ENCODE assay signal across 8 cellular contexts in genomic region chr1:87329756-87330200, GRCh38. TPM values are rescaled to one million over a fixed set of nuclear protein-coding genes. Genes with fewer than 3 reads are reported as not detected.
DNase-seq lines count a peak whose midpoint lies in the region; ATAC-seq lines count a peak whose summit lies in the region.

No MANE protein-coding gene starts in this region.

- H3K27ac Mint-ChIP-seq in CD4-positive, alpha-beta memory T cell, result peak overlapping the region; percentile 55 to 95 (median 92)
- peak overlapping the region; percentile 97 for H3K27ac Mint-ChIP-seq in activated CD8-positive, alpha-beta T cell treated with anti-CD3 and anti-CD28 coated beads, Interleukin-2, amount 10 ng/mL, durations not matched to agents 7 days and 5 days

- peak; percentile 25 to 44 (median 33) for DNase-seq in CD4-positive, alpha-beta memory T cell
- DNase-seq in activated CD8-positive, alpha-beta T cell treated with anti-CD3 and anti-CD28 coated beads, Interleukin-2, amount 10 ng/mL, durations not matched to agents 7 days and 5 days, result peak; percentile 32
- DNase-seq in hepatic stellate cell (ENCODE audit: low spot score) (peak; percentile 27), amniotic stem cell (lab: John Stamatoyannopoulos, UW) (no peak)
- no peak for DNase-seq in activated CD4-positive, alpha-beta T cell treated with anti-CD3 and anti-CD28 coated beads for 1 hour

- 0% methylated on average over 5 of the region's 5 CpGs for WGBS in HUES64

- no peaks in the 10 kb centered on the region for H3K9me3 Mint-ChIP-seq in CD4-positive, alpha-beta memory T cell
- H3K9me3 Mint-ChIP-seq in activated CD8-positive, alpha-beta T cell treated with anti-CD3 and anti-CD28 coated beads, Interleukin-2, amount 10 ng/mL, durations not matched to agents 7 days and 5 days (ENCODE audit: insufficient read depth), result no peaks in the 10 kb centered on the region

- POLR2A ChIA-PET in CD4-positive, alpha-beta memory T cell (lab: Charles Lee; ENCODE audit: partially characterized antibody), result interaction anchor here (0.6 to 4.8 kb wide), 10 partner anchors 16 to 1355 kb away, joined by 3 to 42 read pairs (median 6); partner anchors contain the start of genes HS2ST1, ODF2L, PKN2 and SELENOF
- POLR2A ChIA-PET in activated CD8-positive, alpha-beta T cell treated with anti-CD3 and anti-CD28 coated beads, Interleukin-2, amount 10 ng/mL, durations not matched to agents 7 days and 5 days (lab: Charles Lee), result interaction anchor here (0.5 to 1.7 kb wide), 4 partner anchors 15 to 625 kb away, joined by 3 to 5 read pairs (median 4); no protein-coding TSS in a partner anchor

- CTCF ChIA-PET in CD4-positive, alpha-beta memory T cell (lab: Charles Lee; ENCODE audit: partially characterized antibody), result interaction anchor here (0.9 to 2.3 kb wide), 3 partner anchors 16 to 121 kb away, joined by 3 to 10 read pairs (median 5); no protein-coding TSS in a partner anchor
- CTCF ChIA-PET in activated CD8-positive, alpha-beta T cell treated with anti-CD3 and anti-CD28 coated beads, Interleukin-2, amount 10 ng/mL, durations not matched to agents 7 days and 5 days (lab: Charles Lee), result interaction anchor here (0.7 to 1.1 kb wide), 2 partner anchors 13 to 16 kb away, joined by 3 read pairs; no protein-coding TSS in a partner anchor

- no peaks in the 10 kb centered on the region for H3K9me3 ChIP-seq in CD4-positive, alpha-beta memory T cell (ENCODE audit: control insufficient read depth in 1 of 2, low read length in 2 of 2)
- no peaks in the 10 kb centered on the region for H3K9me3 ChIP-seq in HUES64 (ENCODE audit: insufficient read depth, low read depth, low read length)
- no peaks in the 10 kb centered on the region for H3K9me3 ChIP-seq in skeletal muscle satellite cell (replicated peaks; ENCODE audit: low read length)

- H3K4me3 ChIP-seq in CD4-positive, alpha-beta memory T cell (ENCODE audit: low read length in 2 of 2), result peak overlapping the region; percentile 55 to 71
- peak overlapping the region; percentile 86 for H3K4me3 ChIP-seq in HUES64 (ENCODE audit: low read length)
- H3K4me3 ChIP-seq in skeletal muscle satellite cell (ENCODE audit: low read length), result peak overlapping the region; percentile 92

- peak overlapping the region; percentile 74 for H3K9ac ChIP-seq in HUES64 (ENCODE audit: low read depth, low read length)
- peak overlapping the region; percentile 70 for H3K9ac ChIP-seq in skeletal muscle satellite cell (ENCODE audit: low read depth, low read length)

- peak overlapping the region; percentile 91 to 98 (median 96) for H3K4me3 Mint-ChIP-seq in CD4-positive, alpha-beta memory T cell
- peak overlapping the region; percentile 81 for H3K4me3 Mint-ChIP-seq in activated CD8-positive, alpha-beta T cell treated with anti-CD3 and anti-CD28 coated beads, Interleukin-2, amount 10 ng/mL, durations not matched to agents 7 days and 5 days

- peak overlapping the region; percentile 99 for H3K4me2 ChIP-seq in skeletal muscle satellite cell (ENCODE audit: low read length)

- H3K36me3 ChIP-seq in CD4-positive, alpha-beta memory T cell (ENCODE audit: insufficient read depth, low read length), result no peaks in the 10 kb centered on the region
- H3K36me3 ChIP-seq in HUES64 (ENCODE audit: insufficient read depth, low read length), result peaks cover 20% of the 10 kb centered on the region
- H3K36me3 ChIP-seq in skeletal muscle satellite cell (ENCODE audit: insufficient read depth, low read length), result no peaks in the 10 kb centered on the region

- ATAC-seq in activated CD8-positive, alpha-beta T cell treated with anti-CD3 and anti-CD28 coated beads, Interleukin-2, amount 10 ng/mL, durations not matched to agents 7 days and 5 days, result no peak
- ATAC-seq in HG03095 (IDR thresholded peaks at IDR 0.05; ENCODE audit: unreplicated experiment), result no peak

- peak overlapping the region; percentile 69 for H3K27ac ChIP-seq in CD4-positive, alpha-beta memory T cell (ENCODE audit: low read depth, low read length)
- peak overlapping the region; percentile 82 for H3K27ac ChIP-seq in HUES64 (ENCODE audit: low read depth, low read length)

- peaks cover 0 to 20% of the 10 kb centered on the region in 2 donors for H3K36me3 Mint-ChIP-seq in CD4-positive, alpha-beta memory T cell
- H3K36me3 Mint-ChIP-seq in activated CD8-positive, alpha-beta T cell treated with anti-CD3 and anti-CD28 coated beads, Interleukin-2, amount 10 ng/mL, durations not matched to agents 7 days and 5 days (ENCODE audit: low read depth), result peaks cover 27% of the 10 kb centered on the region

- intact Hi-C loops in CD4-positive, alpha-beta memory T cell (cut with micrococcal nuclease), result loop anchor here (2.0 to 10.0 kb wide), 4 partner anchors 325 to 1355 kb away; partner anchors contain the start of genes ODF2L, PKN2 and SH3GLB1

- H3K27me3 Mint-ChIP-seq in CD4-positive, alpha-beta memory T cell, result peaks cover 0 to 1% of the 10 kb centered on the region in 2 donors
- no peaks in the 10 kb centered on the region for H3K27me3 Mint-ChIP-seq in activated CD8-positive, alpha-beta T cell treated with anti-CD3 and anti-CD28 coated beads, Interleukin-2, amount 10 ng/mL, durations not matched to agents 7 days and 5 days (ENCODE audit: low read depth)

- peaks cover 34 to 63% (median 48%) of the 10 kb centered on the region in 4 donors for H3K4me1 Mint-ChIP-seq in CD4-positive, alpha-beta memory T cell
- peaks cover 40% of the 10 kb centered on the region for H3K4me1 Mint-ChIP-seq in activated CD8-positive, alpha-beta T cell treated with anti-CD3 and anti-CD28 coated beads, Interleukin-2, amount 10 ng/mL, durations not matched to agents 7 days and 5 days (ENCODE audit: low read depth)

- no peaks in the 10 kb centered on the region for H3K27me3 ChIP-seq in CD4-positive, alpha-beta memory T cell (ENCODE audit: insufficient read depth, low read length)
- H3K27me3 ChIP-seq in HUES64 (ENCODE audit: insufficient read depth, low read length) (no peaks in the 10 kb centered on the region), skeletal muscle satellite cell (ENCODE audit: control insufficient read depth, insufficient read depth, low read length) (no peaks in the 10 kb centered on the region)

- peaks cover 45% of the 10 kb centered on the region for H3K4me1 ChIP-seq in CD4-positive, alpha-beta memory T cell (ENCODE audit: insufficient read depth, low read length)
- peaks cover 38% of the 10 kb centered on the region for H3K4me1 ChIP-seq in HUES64 (ENCODE audit: insufficient read depth, low read length)
- H3K4me1 ChIP-seq in skeletal muscle satellite cell (ENCODE audit: control insufficient read depth, insufficient read depth, low read length), result peaks cover 21% of the 10 kb centered on the region

RNA-seq across cellular contexts. Expression of gene LMO4, which starts 1.1 kb away (rescaled TPM):
- 10 to 100 TPM; 25.0 TPM for total RNA-seq in CD4-positive, alpha-beta memory T cell
- polyA plus RNA-seq in CD4-positive, alpha-beta memory T cell, result 10 to 100 TPM; 19.6 to 24.7 TPM
- polyA plus RNA-seq in HUES64 (2013, experiment 1 of 2), result 67.6 TPM
- polyA plus RNA-seq in HUES64 (2013, experiment 2 of 2), result 74.0 TPM
- 10 to 100 TPM; 38.3 to 39.3 TPM for total RNA-seq in activated CD8-positive, alpha-beta T cell treated with anti-CD3 and anti-CD28 coated beads, Interleukin-2, amount 10 ng/mL, durations not matched to agents 7 days and 5 days
- total RNA-seq in skeletal muscle satellite cell (2012; rRNA removed), result 65.9 and 195 TPM in 2 replicates

Comparison
In these comparisons a context has a peak if more than half of its experiments do, and no peak if none do; other contexts are left out.
1. DNase-seq: peak in CD4-positive, alpha-beta memory T cell (5 of 5), activated CD8-positive, alpha-beta T cell treated with anti-CD3 and anti-CD28 coated beads, Interleukin-2, amount 10 ng/mL, durations not matched to agents 7 days and 5 days (single experiment) and hepatic stellate cell (single experiment); none in amniotic stem cell (single experiment) and activated CD4-positive, alpha-beta T cell treated with anti-CD3 and anti-CD28 coated beads for 1 hour (single experiment).
2. Peak in every context shown above with its lines, with median percentiles within 50 percentile points of each other: H3K4me3 ChIP-seq.